ENCODE assay signal across 15 cellular contexts in genomic region chr6:14384175-14384949, GRCh38.
DNase-seq lines count a peak whose midpoint lies in the region; ATAC-seq, FAIRE-seq and TF ChIP-seq lines count a peak whose summit lies in the region.
"Had no signal": no experiment of that assay in that cellular context is flagged by ENCODE, and none has a peak within 500 bp of the region (broad histone marks: within the 10 kb centered on the region; RNA-seq: fewer than 3 reads in every experiment).

No MANE protein-coding gene starts in this region.

- H3K9me3 Mint-ChIP-seq in stimulated activated effector memory CD8-positive, alpha-beta T cell treated with anti-CD3 and anti-CD28 coated beads, Interleukin-12 subunit alpha, Interleukin-12 subunit beta, amount 100 ng/mL, for 72 hours, result no peaks in the 10 kb centered on the region

- intact Hi-C loops in thyroid gland (cut with DNase I), result no loop called here

- H3K27ac Mint-ChIP-seq in stimulated activated effector memory CD8-positive, alpha-beta T cell treated with anti-CD3 and anti-CD28 coated beads, Interleukin-12 subunit alpha, Interleukin-12 subunit beta, amount 100 ng/mL, for 72 hours, result no peak overlapping the region
- H3K27ac Mint-ChIP-seq: activated CD4-positive, alpha-beta T cell treated with anti-CD3 and anti-CD28 coated beads, Interleukin-2, amount 10 ng/mL, durations not matched to agents 24 days and 14 days; activated naive CD8-positive, alpha-beta T cell had no signal

- peaks cover 20% of the 10 kb centered on the region for H3F3A ChIP-seq in Loucy (ENCODE audit: low read depth)

- no peaks in the 10 kb centered on the region for H3K9me2 ChIP-seq in Loucy (replicated peaks; ENCODE audit: low read depth, low read length)

- H3K9me1 ChIP-seq in keratinocyte (ENCODE audit: control insufficient read depth, extremely low read depth, insufficient read depth, low read length), result no peaks in the 10 kb centered on the region

- H3K9me3 ChIP-seq in DND-41 (ENCODE audit: insufficient read depth, low read length, severe bottlenecking) (no peaks in the 10 kb centered on the region), Loucy (ENCODE audit: insufficient read depth, low read depth, low read length) (no peaks in the 10 kb centered on the region), keratinocyte (ENCODE audit: control insufficient read depth, low read depth, low read length) (no peaks in the 10 kb centered on the region), thyroid gland (no peaks in the 10 kb centered on the region)
- H3K9me3 ChIP-seq: esophagus squamous epithelium had no signal

- no peaks in the 10 kb centered on the region for H3K36me3 Mint-ChIP-seq in stimulated activated effector memory CD8-positive, alpha-beta T cell treated with anti-CD3 and anti-CD28 coated beads, Interleukin-12 subunit alpha, Interleukin-12 subunit beta, amount 100 ng/mL, for 72 hours
- H3K36me3 Mint-ChIP-seq: activated naive CD8-positive, alpha-beta T cell had no signal

- no peak overlapping the region for H3K4me3 ChIP-seq in DND-41 (ENCODE audit: low read depth in 1 of 2, low read length in 2 of 2)
- H3K4me3 ChIP-seq in Loucy (ENCODE audit: low read length, poor library complexity, severe bottlenecking), result no peak overlapping the region
- no peak overlapping the region for H3K4me3 ChIP-seq in keratinocyte (ENCODE audit: control insufficient read depth in 2 of 3, extremely low read depth in 1 of 3, insufficient read depth in 2 of 3, low read depth in 1 of 3, low read length in 3 of 3)
- H3K4me3 ChIP-seq in thyroid gland (replicated peaks in 1 of 3), result no peak overlapping the region
- H3K4me3 ChIP-seq: BLaER1, esophagus squamous epithelium had no signal

- H3K27me3 ChIP-seq in DND-41 (ENCODE audit: insufficient read depth, low read length, poor library complexity) (no peaks in the 10 kb centered on the region), Loucy (ENCODE audit: insufficient read depth, low read length, poor library complexity, severe bottlenecking) (no peaks in the 10 kb centered on the region), keratinocyte (ENCODE audit: control insufficient read depth, extremely low read depth, insufficient read depth, low read length) (no peaks in the 10 kb centered on the region), thyroid gland (no peaks in the 10 kb centered on the region)
- H3K27me3 ChIP-seq: BLaER1, esophagus squamous epithelium had no signal

- 95% methylated on average over 6 of the region's 6 CpGs for WGBS in thyroid gland, 2 donors

- H3K4me1 ChIP-seq in DND-41 (ENCODE audit: insufficient read depth, low read length) (peaks cover 71% of the 10 kb centered on the region), Loucy (ENCODE audit: insufficient read depth, low read length, poor library complexity, severe bottlenecking) (peaks cover 94% of the 10 kb centered on the region), keratinocyte (ENCODE audit: control insufficient read depth, extremely low read depth, insufficient read depth, low read length) (peaks cover 3% of the 10 kb centered on the region), thyroid gland (no peaks in the 10 kb centered on the region)

- H3K4me2 ChIP-seq in DND-41 (ENCODE audit: insufficient read depth, low read length) (no peak overlapping the region), Loucy (ENCODE audit: low read depth, low read length, poor library complexity, severe bottlenecking) (no peak overlapping the region), keratinocyte (ENCODE audit: control insufficient read depth, extremely low read depth, insufficient read depth, low read depth, low read length) (no peak overlapping the region)
- H3K4me2 ChIP-seq: BLaER1 had no signal

- no peak for DNase-seq in DND-41
- DNase-seq in NCI-H526 (lab: John Stamatoyannopoulos, UW), result peak; percentile 58 to 59
- no peak for DNase-seq in keratinocyte (ENCODE audit: low read depth, low spot score)
- DNase-seq in superior temporal gyrus (ENCODE audit: extremely low spot score), result no peak
- no peak for DNase-seq in thyroid gland
- DNase-seq in stimulated activated effector memory CD8-positive, alpha-beta T cell treated with anti-CD3 and anti-CD28 coated beads, Interleukin-12 subunit alpha, Interleukin-12 subunit beta, amount 100 ng/mL, for 72 hours (ENCODE audit: low spot score in 2 of 2), result no peak
- DNase-seq: activated CD4-positive, alpha-beta T cell treated with anti-CD3 and anti-CD28 coated beads, Interleukin-2, amount 10 ng/mL, durations not matched to agents 24 days and 14 days; activated T-cell treated with anti-CD3 and anti-CD28 coated beads, Interleukin-2, amount 50 U/mL, for 1 hour; esophagus squamous epithelium; glutamatergic neuron; SHP77; substantia nigra had no signal

- dilution Hi-C loops in keratinocyte (cut with MboI; ENCODE audit: extremely low pct_ligation_motif_present, low sequenced_read_pairs), result no loop called here

- H3K36me3 ChIP-seq in DND-41 (ENCODE audit: insufficient read depth, low read length) (no peaks in the 10 kb centered on the region), Loucy (ENCODE audit: insufficient read depth, low read length) (no peaks in the 10 kb centered on the region), keratinocyte (ENCODE audit: control insufficient read depth in 2 of 2, extremely low read depth in 1 of 2, insufficient read depth in 2 of 2, low read length in 2 of 2) (no peaks in the 10 kb centered on the region), thyroid gland (no peaks in the 10 kb centered on the region)
- H3K36me3 ChIP-seq: BLaER1, esophagus squamous epithelium had no signal

- H3K79me2 ChIP-seq in DND-41 (ENCODE audit: insufficient read depth, low read length) (no peaks in the 10 kb centered on the region), Loucy (ENCODE audit: insufficient read depth, low read length) (no peaks in the 10 kb centered on the region), keratinocyte (ENCODE audit: control insufficient read depth, insufficient read depth, low read length) (no peaks in the 10 kb centered on the region)

- no peak overlapping the region for H2AFZ ChIP-seq in DND-41 (ENCODE audit: low read depth, low read length)
- no peak overlapping the region for H2AFZ ChIP-seq in Loucy (ENCODE audit: low read length)
- peak overlapping the region; percentile 47 for H2AFZ ChIP-seq in keratinocyte (ENCODE audit: control insufficient read depth, low read length)

- TF ChIP-seq POLR2A in thyroid gland (IDR thresholded peaks at IDR 0.05), result no peak

- ATAC-seq in DND-41 (ENCODE audit: insufficient read depth, low read depth), result no peak
- ATAC-seq in stimulated activated effector memory CD8-positive, alpha-beta T cell treated with anti-CD3 and anti-CD28 coated beads, Interleukin-12 subunit alpha, Interleukin-12 subunit beta, amount 100 ng/mL, for 72 hours, result no peak

- FAIRE-seq in keratinocyte (lab: Jason Lieb, UNC), result no peak

- H3K27ac ChIP-seq in DND-41 (ENCODE audit: low read length) (peak overlapping the region; percentile 73), keratinocyte (ENCODE audit: control insufficient read depth, insufficient read depth, low read length) (no peak overlapping the region), thyroid gland (no peak overlapping the region)
- H3K27ac ChIP-seq: BLaER1 had no signal

- TF ChIP-seq CTCF in DND-41 (IDR thresholded peaks at IDR 0.05; ENCODE audit: borderline replicate concordance, extremely low read depth, low read length, poor library complexity, severe bottlenecking) (no peak), Loucy (conservative IDR thresholded peaks at IDR 0.05; ENCODE audit: low read length) (no peak), keratinocyte (optimal IDR thresholded peaks at IDR 0.05 in 1 of 3, IDR thresholded peaks at IDR 0.05 in 1 of 3, conservative IDR thresholded peaks at IDR 0.05 in 1 of 3; ENCODE audit: extremely low read depth in 1 of 3, insufficient read depth in 2 of 3, low read length in 3 of 3) (no peak), thyroid gland (IDR thresholded peaks at IDR 0.05) (no peak)

- H3K4me3 Mint-ChIP-seq in stimulated activated effector memory CD8-positive, alpha-beta T cell treated with anti-CD3 and anti-CD28 coated beads, Interleukin-12 subunit alpha, Interleukin-12 subunit beta, amount 100 ng/mL, for 72 hours, result no peak overlapping the region
- H3K4me3 Mint-ChIP-seq: activated CD4-positive, alpha-beta T cell treated with anti-CD3 and anti-CD28 coated beads, Interleukin-2, amount 10 ng/mL, durations not matched to agents 24 days and 14 days; activated naive CD8-positive, alpha-beta T cell had no signal

- H4K20me1 ChIP-seq in DND-41 (ENCODE audit: insufficient read depth, low read length) (no peaks in the 10 kb centered on the region), Loucy (ENCODE audit: insufficient read depth, low read length, poor library complexity, severe bottlenecking) (no peaks in the 10 kb centered on the region), keratinocyte (ENCODE audit: control insufficient read depth, extremely low read depth, insufficient read depth, low read length) (no peaks in the 10 kb centered on the region)
- H4K20me1 ChIP-seq: BLaER1 had no signal

- H3K9ac ChIP-seq in DND-41 (ENCODE audit: low read depth, low read length), result no peak overlapping the region
- H3K9ac ChIP-seq in Loucy (ENCODE audit: low read depth, low read length, poor library complexity, severe bottlenecking), result peak overlapping the region; percentile 84
- H3K9ac ChIP-seq in keratinocyte (ENCODE audit: control insufficient read depth, extremely low read depth, insufficient read depth, low read length), result no peak overlapping the region
- H3K9ac ChIP-seq: BLaER1 had no signal

- peaks cover 8% of the 10 kb centered on the region for H3K4me1 Mint-ChIP-seq in stimulated activated effector memory CD8-positive, alpha-beta T cell treated with anti-CD3 and anti-CD28 coated beads, Interleukin-12 subunit alpha, Interleukin-12 subunit beta, amount 100 ng/mL, for 72 hours

Comparison
In these comparisons a context has a peak if more than half of its experiments do, and no peak if none do; other contexts are left out.
1. DNase-seq: peak in NCI-H526 (2 of 2); none in DND-41 (single experiment), keratinocyte (single experiment), superior temporal gyrus (single experiment), thyroid gland (0 of 2) and stimulated activated effector memory CD8-positive, alpha-beta T cell treated with anti-CD3 and anti-CD28 coated beads, Interleukin-12 subunit alpha, Interleukin-12 subunit beta, amount 100 ng/mL, for 72 hours (0 of 2).